In the genomic region with DNA sequence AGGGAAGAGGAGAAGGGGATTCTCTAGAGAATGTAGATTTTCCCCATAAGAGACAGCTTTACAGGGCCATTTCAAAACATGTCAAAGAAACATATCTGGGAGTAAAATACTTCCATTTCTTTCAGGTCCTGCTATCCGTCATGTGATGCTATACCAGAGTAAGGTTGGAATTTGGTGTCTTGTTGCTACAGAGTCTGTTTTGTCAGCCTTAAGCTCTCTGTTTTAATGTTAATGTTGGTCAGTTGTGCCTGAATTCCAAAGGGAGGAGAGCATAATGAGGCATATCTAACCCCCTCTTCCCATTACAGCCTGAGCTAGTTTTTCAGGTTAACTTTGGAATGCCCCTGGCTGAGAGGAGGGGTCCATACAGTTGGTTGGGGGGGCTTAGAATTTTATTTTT, we compare ENCODE assay signal across 26 cellular contexts.
"Had no signal": no experiment of that assay in that cellular context is flagged by ENCODE, and none has a peak within 500 bp of the region (broad histone marks: within the 10 kb centered on the region; RNA-seq: fewer than 3 reads in every experiment).

No MANE protein-coding gene starts in this region.

- H3K27me3 ChIP-seq: esophagus squamous epithelium, neutrophil, pancreas, stomach, thyroid gland had no signal

- DNase-seq: cortex of kidney; effector memory CD8-positive, alpha-beta T cell; erythroblast; esophagus squamous epithelium; foreskin melanocyte; hypothalamus; mucosa of descending colon; naive B cell; pancreas; retina; stimulated activated CD4-positive, alpha-beta T cell treated with anti-CD3 and anti-CD28 coated beads, Interleukin-12 subunit alpha, Interleukin-12 subunit beta, amount 100 ng/mL, for 4 hours; stimulated activated CD4-positive, alpha-beta T cell treated with anti-CD3 and anti-CD28 coated beads, Interleukin-1b, Interleukin-23, amount 100 ng/mL, for 48 hours; stimulated activated CD4-positive, alpha-beta T cell treated with anti-CD3 and anti-CD28 coated beads, Interleukin-4, amount 100 ng/mL, for 1 hour; stimulated activated CD8-positive, alpha-beta memory T cell treated with anti-CD3 and anti-CD28 coated beads, Interleukin-4, amount 100 ng/mL, for 48 hours; stimulated activated naive CD4-positive, alpha-beta T cell; stomach; thyroid gland had no signal

- H3K4me1 ChIP-seq: esophagus squamous epithelium had no signal

- H3K4me3 Mint-ChIP-seq: effector memory CD8-positive, alpha-beta T cell; memory B cell; mesothelial cell of epicardium; natural killer cell treated with Interleukin-12 subunit alpha and Interleukin-12 subunit beta and Interleukin-15 and Interleukin-18, amount 100 ng/mL, for 72 hours; neural crest cell had no signal

- ATAC-seq: effector memory CD8-positive, alpha-beta T cell; left lobe of liver; mucosa of descending colon; natural killer cell treated with Interleukin-12 subunit alpha and Interleukin-12 subunit beta and Interleukin-15 and Interleukin-18, amount 100 ng/mL, for 72 hours; pancreas; sciatic nerve had no signal

- H3K36me3 ChIP-seq: esophagus squamous epithelium, neutrophil, pancreas, stomach, thyroid gland had no signal

- H3K4me3 ChIP-seq: esophagus squamous epithelium, lung, mucosa of descending colon, pancreas, smooth muscle cell, stomach, thyroid gland had no signal

- H3K27me3 Mint-ChIP-seq: memory B cell, naive B cell had no signal

- H3K27ac ChIP-seq: esophagus squamous epithelium, neutrophil, pancreas, stomach, thyroid gland had no signal

- H3K4me2 ChIP-seq: smooth muscle cell had no signal

- H3K36me3 Mint-ChIP-seq: memory B cell, mesothelial cell of epicardium, naive B cell had no signal

- H3K9me3 ChIP-seq: mucosa of descending colon, neutrophil, pancreas, thyroid gland had no signal

- H3K4me1 Mint-ChIP-seq: memory B cell, naive B cell, neural crest cell had no signal

- H3K27ac Mint-ChIP-seq: effector memory CD8-positive, alpha-beta T cell; memory B cell; mesothelial cell of epicardium; naive B cell; natural killer cell treated with Interleukin-12 subunit alpha and Interleukin-12 subunit beta and Interleukin-15 and Interleukin-18, amount 100 ng/mL, for 72 hours had no signal
